ENCODE assay signal across 9 cellular contexts in genomic region chr12:122867701-122868461, GRCh38. TPM values are rescaled to one million over a fixed set of nuclear protein-coding genes. Genes with fewer than 3 reads are reported as not detected.
DNase-seq lines count a peak whose midpoint lies in the region; ATAC-seq, FAIRE-seq and TF ChIP-seq lines count a peak whose summit lies in the region.
"Had no signal": no experiment of that assay in that cellular context is flagged by ENCODE, and none has a peak within 500 bp of the region (broad histone marks: within the 10 kb centered on the region; RNA-seq: fewer than 3 reads in every experiment).

No MANE protein-coding gene starts in this region.

- H3K4me2 ChIP-seq in K562 (ENCODE audit: insufficient read depth, low read length): no peak overlapping the region

- DNase-seq in activated CD8-positive, alpha-beta memory T cell treated with anti-CD3 and anti-CD28 coated beads, Interleukin-2, amount 50 U/mL, for 4 hours: peak; percentile 13
- no peak for DNase-seq in activated CD8-positive, alpha-beta memory T cell treated with anti-CD3 and anti-CD28 coated beads, Interleukin-2, amount 10 ng/mL, durations not matched to agents 7 days and 5 days
- DNase-seq in K562 (ENCODE audit: extremely low read depth in 1 of 4, low spot score in 3 of 4) (peak in 3 of 4 experiments; percentile 50 to 57 (median 53)), left colon (peak; percentile 69 to 78), transverse colon (peak; percentile 69), KG1 (lab: John Stamatoyannopoulos, UW) (no peak)

- no peak overlapping the region for H3K27ac Mint-ChIP-seq in activated CD8-positive, alpha-beta memory T cell treated with anti-CD3 and anti-CD28 coated beads, Interleukin-2, amount 10 ng/mL, durations not matched to agents 7 days and 5 days
- H3K27ac Mint-ChIP-seq: activated T-helper 1 cell treated with anti-CD3 and anti-CD28 coated beads, Interleukin-12 subunit alpha, Interleukin-12 subunit beta, Interleukin-2, Interleukin-4 antibody, amounts not matched to agents 30 ng/mL and 10 ng/mL and 1 ng/mL, durations not matched to agents 14 hours and 24 hours and 36 hours had no signal

- no TSS peak for BruUV-seq in K562 (replicated peaks; lab: Mats Ljungman, UMichigan)

- H3K79me2 ChIP-seq in K562 (ENCODE audit: control insufficient read depth, insufficient read depth, low read length): peaks cover 22% of the 10 kb centered on the region

- H3K9me3 Mint-ChIP-seq in activated CD8-positive, alpha-beta memory T cell treated with anti-CD3 and anti-CD28 coated beads, Interleukin-2, amount 10 ng/mL, durations not matched to agents 7 days and 5 days (ENCODE audit: low read depth): no peaks in the 10 kb centered on the region
- H3K9me3 Mint-ChIP-seq: activated T-helper 1 cell treated with anti-CD3 and anti-CD28 coated beads, Interleukin-12 subunit alpha, Interleukin-12 subunit beta, Interleukin-2, Interleukin-4 antibody, amounts not matched to agents 30 ng/mL and 10 ng/mL and 1 ng/mL, durations not matched to agents 14 hours and 24 hours and 36 hours had no signal

- WGBS in K562 (ENCODE audit: insufficient coverage, low coverage, missing lambda C conversion rate): 90% methylated on average over 20 of the region's 33 CpGs
- WGBS in transverse colon (ENCODE audit: low coverage in 1 of 2), 2 donors: 73% methylated on average over 32 of the region's 33 CpGs; no CpG with 5 or more reads in 1 of the 2 donors

- H3K4me1 ChIP-seq in K562 (replicated peaks in 1 of 2; ENCODE audit: control insufficient read depth in 2 of 2, insufficient read depth in 2 of 2, low read length in 2 of 2): peaks cover 5 to 47% of the 10 kb centered on the region in 2 experiments; a peak in 3 of 5 replicates
- H3K4me1 ChIP-seq in transverse colon: peaks cover 42 to 70% (median 62%) of the 10 kb centered on the region in 4 donors

- peak in 1 of 2 experiments; percentile 56; a peak in 2 of 4 replicates for TF ChIP-seq RAD21 in K562 (CRISPR knock-in tag; conservative IDR thresholded peaks at IDR 0.05 in 1 of 2, IDR thresholded peaks at IDR 0.05 in 1 of 2)

- TF ChIP-seq POLR2A in K562 (conservative IDR thresholded peaks at IDR 0.05) (no peak), transverse colon (IDR thresholded peaks at IDR 0.05) (peak; percentile 38)

- CTCF ChIA-PET in activated CD8-positive, alpha-beta memory T cell treated with anti-CD3 and anti-CD28 coated beads, Interleukin-2, amount 10 ng/mL, durations not matched to agents 7 days and 5 days (lab: Charles Lee): interaction anchor here (0.8 to 1.5 kb wide), 3 partner anchors 12 to 84 kb away, joined by 3 read pairs; no protein-coding TSS in a partner anchor
- CTCF ChIA-PET in K562 (lab: Yijun Ruan, JAX; ENCODE audit: low intra/inter-chr PET ratio): interaction anchor here (0.7 kb wide), 1 partner anchor 84 kb away, joined by 3 read pairs; no protein-coding TSS in a partner anchor

- no peaks in the 10 kb centered on the region for H3K9me1 ChIP-seq in K562 (ENCODE audit: control insufficient read depth, insufficient read depth, low read length)

- no peaks in the 10 kb centered on the region for H3K27me3 ChIP-seq in K562 (ENCODE audit: control insufficient read depth in 2 of 2, insufficient read depth in 2 of 2, low read length in 2 of 2)
- no peaks in the 10 kb centered on the region for H3K27me3 ChIP-seq in transverse colon

- POLR2A ChIA-PET in K562 (lab: Yijun Ruan, JAX): interaction anchor here (0.9 to 1.4 kb wide), 4 partner anchors 9 to 90 kb away, joined by 3 read pairs; no protein-coding TSS in a partner anchor

- ATAC-seq in activated CD8-positive, alpha-beta memory T cell treated with anti-CD3 and anti-CD28 coated beads, Interleukin-2, amount 10 ng/mL, durations not matched to agents 7 days and 5 days: no peak
- peak; percentile 74 for ATAC-seq in K562
- peak; percentile 53 for ATAC-seq in left colon
- no peak for ATAC-seq in GM19463 (IDR thresholded peaks at IDR 0.05; ENCODE audit: unreplicated experiment)
- ATAC-seq in HG03469 (IDR thresholded peaks at IDR 0.05; ENCODE audit: unreplicated experiment): no peak

- peak overlapping the region in 1 of 2 experiments; percentile 22; a peak in 1 of 4 replicates for H3K9ac ChIP-seq in K562 (ENCODE audit: insufficient read depth in 1 of 2, low read depth in 2 of 2, low read length in 2 of 2)

- TF ChIP-seq EP300 in K562 (IDR thresholded peaks at IDR 0.05; ENCODE audit: low read length): no peak
- TF ChIP-seq EP300 in transverse colon (IDR thresholded peaks at IDR 0.05; ENCODE audit: low read depth): no peak

- no peak overlapping the region for H2AFZ ChIP-seq in K562 (ENCODE audit: low read depth, low read length)

- H3K4me3 ChIP-seq in K562 (no peak overlapping the region), transverse colon (no peak overlapping the region)

- H3K27ac ChIP-seq in K562 (ENCODE audit: extremely low read depth, low read depth, low read length): no peak overlapping the region
- H3K27ac ChIP-seq in transverse colon: peak overlapping the region; percentile 58 to 74 (median 66)

- H4K20me1 ChIP-seq in K562 (replicated peaks; ENCODE audit: control insufficient read depth, insufficient read depth, low read length): peaks cover 24% of the 10 kb centered on the region

- intact Hi-C loops in K562 (cut with micrococcal nuclease) (no loop called here), left colon (cut with DNase I, micrococcal nuclease) (no loop called here), transverse colon (cut with DNase I; ENCODE audit: low total_unique reads) (no loop called here)

- no peak overlapping the region for H3K4me3 Mint-ChIP-seq in activated CD8-positive, alpha-beta memory T cell treated with anti-CD3 and anti-CD28 coated beads, Interleukin-2, amount 10 ng/mL, durations not matched to agents 7 days and 5 days
- H3K4me3 Mint-ChIP-seq: activated T-helper 1 cell treated with anti-CD3 and anti-CD28 coated beads, Interleukin-12 subunit alpha, Interleukin-12 subunit beta, Interleukin-2, Interleukin-4 antibody, amounts not matched to agents 30 ng/mL and 10 ng/mL and 1 ng/mL, durations not matched to agents 14 hours and 24 hours and 36 hours had no signal

- in situ Hi-C loops in K562 (cut with MboI) (no loop called here), transverse colon (cut with MboI; ENCODE audit: low pct_ligation_motif_present in 1 of 4, low pct_unique_long_range_greater_than_20kb in 1 of 4, low sequenced_read_pairs in 3 of 4) (loop anchor here in 2 of 4 donors (25.0 kb wide), 1 partner anchor 369 kb away; the partner anchor contains the start of genes MPHOSPH9 (in 2 of the 2) and MTRFR (in 2 of the 2))

- H3K36me3 ChIP-seq in K562 (ENCODE audit: control insufficient read depth, insufficient read depth, low read length): peaks cover 84% of the 10 kb centered on the region
- peaks cover 0 to 6% (median 0%) of the 10 kb centered on the region in 4 donors for H3K36me3 ChIP-seq in transverse colon

- no peaks in the 10 kb centered on the region for H3K27me3 Mint-ChIP-seq in activated CD8-positive, alpha-beta memory T cell treated with anti-CD3 and anti-CD28 coated beads, Interleukin-2, amount 10 ng/mL, durations not matched to agents 7 days and 5 days

- H3K36me3 Mint-ChIP-seq in activated CD8-positive, alpha-beta memory T cell treated with anti-CD3 and anti-CD28 coated beads, Interleukin-2, amount 10 ng/mL, durations not matched to agents 7 days and 5 days: peaks cover 33% of the 10 kb centered on the region

- TF ChIP-seq CTCF in K562 (IDR thresholded peaks at IDR 0.05 in 2 of 3, conservative IDR thresholded peaks at IDR 0.05 in 1 of 3; ENCODE audit: insufficient read depth in 2 of 3, low read depth in 1 of 3, low read length in 3 of 3) (peak; percentile 62 to 78 (median 64)), transverse colon (IDR thresholded peaks at IDR 0.05) (peak; percentile 18 to 72 (median 32))

- peak; percentile 49 for FAIRE-seq in K562 (lab: Jason Lieb, UNC)

- peaks cover 23% of the 10 kb centered on the region for H3K4me1 Mint-ChIP-seq in activated CD8-positive, alpha-beta memory T cell treated with anti-CD3 and anti-CD28 coated beads, Interleukin-2, amount 10 ng/mL, durations not matched to agents 7 days and 5 days

- H3K9me3 ChIP-seq in K562 (replicated peaks; ENCODE audit: control insufficient read depth, insufficient read depth, low read depth, low read length): no peaks in the 10 kb centered on the region
- no peaks in the 10 kb centered on the region for H3K9me3 ChIP-seq in transverse colon

RNA-seq across cellular contexts. Expression of gene VPS37B, which starts 28.0 kb away (rescaled TPM):
- 10 to 100 TPM; 25.7 to 29.7 TPM for total RNA-seq in activated CD8-positive, alpha-beta memory T cell treated with anti-CD3 and anti-CD28 coated beads, Interleukin-2, amount 10 ng/mL, durations not matched to agents 7 days and 5 days
- 49.3 and 58.0 TPM in 2 replicates for total RNA-seq in K562 (2011; cell fraction: chromatin; rRNA removed; ENCODE audit: low replicate concordance)
- 33.2 and 33.4 TPM in 2 replicates for total RNA-seq in K562 (2011; cell fraction: nucleolus; rRNA removed)
- total RNA-seq in K562 (2011; cell fraction: nucleoplasm; rRNA removed): 41.1 and 66.6 TPM in 2 replicates
- total RNA-seq in K562 (2014; rRNA removed) (27.9 and 34.1 TPM in 2 replicates), K562 (2014; rRNA removed; fragmentation: Illumina TruSeq; extraction: Trizol) (9.5 and 12.3 TPM in 2 replicates), K562 (2015; rRNA removed; fragmentation: Illumina TruSeq; extraction: Trizol) (18.1 and 18.5 TPM in 2 replicates), K562 (2021) (35.8 and 37.4 TPM in 2 replicates), left colon (10 to 100 TPM; 66.4 to 86.7 TPM), transverse colon (100 to 1,000 TPM in 2 of 4 donors, 10 to 100 TPM in 2; 46.6 to 126 (median 104) TPM)
- polyA plus RNA-seq in K562 (2011; rRNA removed) (13.8 TPM in 2 replicates), K562 (2014; fragmentation: Illumina TruSeq; extraction: Trizol) (17.9 and 24.0 TPM in 2 replicates), K562 (2014; fragmentation: Nextera tagmentation; extraction: Ambion mirVana) (under 1 TPM; 0.28 to 0.34 TPM), K562 (2014; rRNA removed) (24.7 and 33.3 TPM in 2 replicates)
- 19.4 and 30.1 TPM in 2 replicates for polyA plus RNA-seq in K562 (2011; cell fraction: cytosol; rRNA removed)
- 22.7 and 30.0 TPM in 2 replicates for polyA plus RNA-seq in K562 (2011; cell fraction: nucleus; rRNA removed)
- 18.5 and 22.9 TPM in 2 replicates for polyA plus RNA-seq in K562 (2012)
- 12.2 and 15.1 TPM in 2 replicates for polyA minus RNA-seq in K562 (2011; rRNA and poly(A)+ RNA removed)
- polyA minus RNA-seq in K562 (2011; cell fraction: cytosol; rRNA and poly(A)+ RNA removed): 13.9 and 17.0 TPM in 2 replicates
- 11.8 and 13.6 TPM in 2 replicates for polyA minus RNA-seq in K562 (2011; cell fraction: nucleus; rRNA and poly(A)+ RNA removed)

RNA-seq across cellular contexts. Expression of gene HIP1R, which starts 32.6 kb away (rescaled TPM):
- 10 to 100 TPM; 31.9 to 34.7 TPM for total RNA-seq in activated CD8-positive, alpha-beta memory T cell treated with anti-CD3 and anti-CD28 coated beads, Interleukin-2, amount 10 ng/mL, durations not matched to agents 7 days and 5 days
- total RNA-seq in K562 (2011; cell fraction: chromatin; rRNA removed; ENCODE audit: low replicate concordance): 70.1 and 194 TPM in 2 replicates
- 103 and 109 TPM in 2 replicates for total RNA-seq in K562 (2011; cell fraction: nucleolus; rRNA removed)
- total RNA-seq in K562 (2011; cell fraction: nucleoplasm; rRNA removed): 63.5 and 76.8 TPM in 2 replicates
- total RNA-seq in K562 (2014; rRNA removed) (29.2 and 30.4 TPM in 2 replicates), K562 (2014; rRNA removed; fragmentation: Illumina TruSeq; extraction: Trizol) (6.4 and 8.6 TPM in 2 replicates), K562 (2015; rRNA removed; fragmentation: Illumina TruSeq; extraction: Trizol) (12.0 and 13.2 TPM in 2 replicates), K562 (2021) (27.8 and 31.0 TPM in 2 replicates), left colon (10 to 100 TPM; 62.3 to 66.4 TPM), transverse colon (100 to 1,000 TPM in 2 of 4 donors, 10 to 100 TPM in 2; 72.4 to 459 (median 146) TPM)
- polyA plus RNA-seq in K562 (2011; rRNA removed) (14.2 and 17.2 TPM in 2 replicates), K562 (2014; fragmentation: Illumina TruSeq; extraction: Trizol) (21.7 and 33.6 TPM in 2 replicates), K562 (2014; fragmentation: Nextera tagmentation; extraction: Ambion mirVana) (under 1 TPM; 0.15 to 0.45 TPM), K562 (2014; rRNA removed) (27.0 and 29.1 TPM in 2 replicates)
- polyA plus RNA-seq in K562 (2011; cell fraction: cytosol; rRNA removed): 8.8 and 22.2 TPM in 2 replicates
- 107 and 176 TPM in 2 replicates for polyA plus RNA-seq in K562 (2011; cell fraction: nucleus; rRNA removed)
- 15.6 and 30.3 TPM in 2 replicates for polyA plus RNA-seq in K562 (2012)
- 5.7 and 11.0 TPM in 2 replicates for polyA minus RNA-seq in K562 (2011; rRNA and poly(A)+ RNA removed)
- polyA minus RNA-seq in K562 (2011; cell fraction: cytosol; rRNA and poly(A)+ RNA removed): 6.4 and 7.5 TPM in 2 replicates
- polyA minus RNA-seq in K562 (2011; cell fraction: nucleus; rRNA and poly(A)+ RNA removed): 23.3 and 26.9 TPM in 2 replicates

Comparison
In these comparisons a context has a peak if more than half of its experiments do, and no peak if none do; other contexts are left out.
1. DNase-seq: peak in activated CD8-positive, alpha-beta memory T cell treated with anti-CD3 and anti-CD28 coated beads, Interleukin-2, amount 50 U/mL, for 4 hours (single experiment), K562 (3 of 4), left colon (2 of 2) and transverse colon (single experiment); none in activated CD8-positive, alpha-beta memory T cell treated with anti-CD3 and anti-CD28 coated beads, Interleukin-2, amount 10 ng/mL, durations not matched to agents 7 days and 5 days (single experiment) and KG1 (single experiment).
2. ATAC-seq: peak in K562 (single experiment) and left colon (single experiment); none in activated CD8-positive, alpha-beta memory T cell treated with anti-CD3 and anti-CD28 coated beads, Interleukin-2, amount 10 ng/mL, durations not matched to agents 7 days and 5 days (single experiment), GM19463 (single experiment) and HG03469 (single experiment).